8 cellular contexts compared by ENCODE assay signal in the genomic region with DNA sequence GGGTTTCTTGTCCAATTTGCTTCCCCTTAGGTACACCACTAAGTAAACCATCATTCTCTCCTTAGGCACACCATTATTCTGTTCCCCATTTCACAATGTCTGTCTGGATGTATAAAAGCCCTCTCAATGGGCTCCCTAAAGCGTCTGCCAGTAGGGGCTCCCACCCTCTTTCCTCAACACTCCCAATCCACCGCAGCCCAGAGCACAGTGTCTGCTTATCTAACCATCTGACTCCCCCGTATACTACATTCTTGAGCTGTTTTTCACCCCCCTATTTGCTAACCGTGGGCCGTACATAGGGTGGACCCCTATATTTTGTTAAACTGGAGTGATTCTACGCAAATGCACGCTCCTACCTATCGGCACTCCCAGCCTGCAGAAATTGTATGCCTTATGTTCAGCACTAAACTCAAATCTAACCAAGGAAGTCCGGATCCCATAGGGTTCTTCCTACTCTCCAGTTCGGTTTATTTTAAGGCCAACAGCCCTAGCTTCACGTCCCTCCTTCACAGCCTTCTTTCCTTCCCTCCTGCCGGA. TPM values are rescaled to one million over a fixed set of nuclear protein-coding genes. Genes with fewer than 3 reads are reported as not detected.
A peak's percentile ranks its signal among the peaks of the same experiment; 100 is the strongest.
DNase-seq lines count a peak whose midpoint lies in the region; ATAC-seq and TF ChIP-seq lines count a peak whose summit lies in the region.

No MANE protein-coding gene starts in this region.

- H3F3A ChIP-seq in SK-N-SH (replicated peaks; ENCODE audit: insufficient read depth) = peaks cover 14% of the 10 kb centered on the region

- H3K9me3 ChIP-seq in SK-N-SH = no peaks in the 10 kb centered on the region
- no peaks in the 10 kb centered on the region for H3K9me3 ChIP-seq in muscle layer of duodenum (ENCODE audit: control insufficient read depth in 1 of 2, low read length in 2 of 2)

- 2% methylated on average over 12 of the region's 12 CpGs for WGBS in SK-N-SH (ENCODE audit: low lambda C conversion rate)

- peak overlapping the region; percentile 46 for H3K9ac ChIP-seq in SK-N-SH

- peaks cover 22% of the 10 kb centered on the region for H4K20me1 ChIP-seq in SK-N-SH (ENCODE audit: insufficient read depth)

- peak; percentile 74 for DNase-seq in DMS79 treated with DMSO at 0.1 percent for 48 hours (lab: John Stamatoyannopoulos, UW)
- DNase-seq in SK-N-SH = peak; percentile 67
- peak; percentile 26 for DNase-seq in endothelial cell (ENCODE audit: low spot score)
- DNase-seq in kidney tubule cell (ENCODE audit: low spot score) = no peak

- H3K27ac Mint-ChIP-seq in IgD-negative memory B cell = peak overlapping the region; percentile 94 to 98 (median 96)
- H3K27ac Mint-ChIP-seq in endothelial cell (ENCODE audit: unreplicated experiment) = peak overlapping the region; percentile 97

- no peaks in the 10 kb centered on the region for H3K27me3 ChIP-seq in SK-N-SH (ENCODE audit: insufficient read depth)
- no peaks in the 10 kb centered on the region for H3K27me3 ChIP-seq in muscle layer of duodenum (ENCODE audit: low read depth, low read length)

- H3K4me3 ChIP-seq in SK-N-SH (ENCODE audit: low read depth in 2 of 2, low read length in 1 of 2) (peak overlapping the region; percentile 80 to 89), muscle layer of duodenum (ENCODE audit: low read depth in 1 of 2, low read length in 2 of 2) (peak overlapping the region; percentile 68 to 75)

- TF ChIP-seq CTCF in SK-N-SH (IDR thresholded peaks at IDR 0.05) = no peak; the same call in 1 of the 2 replicates
- TF ChIP-seq CTCF in endothelial cell (IDR thresholded peaks at IDR 0.05; ENCODE audit: unreplicated experiment) = no peak

- H3K27me3 Mint-ChIP-seq in IgD-negative memory B cell (no peaks in the 10 kb centered on the region), endothelial cell (ENCODE audit: unreplicated experiment) (peaks cover 8% of the 10 kb centered on the region)

- H3K4me1 ChIP-seq in SK-N-SH (ENCODE audit: control insufficient read depth in 1 of 2, insufficient read depth in 2 of 2, low read depth in 1 of 2, low read length in 1 of 2) (peaks cover 8% of the 10 kb centered on the region in 2 experiments), muscle layer of duodenum (ENCODE audit: control insufficient read depth in 1 of 2, insufficient read depth in 2 of 2, low read length in 2 of 2) (peaks cover 5 to 27% of the 10 kb centered on the region in 2 donors)

- H3K4me3 Mint-ChIP-seq in IgD-negative memory B cell (peak overlapping the region; percentile 94 to 97 (median 96)), endothelial cell (ENCODE audit: unreplicated experiment) (peak overlapping the region; percentile 99)

- no peaks in the 10 kb centered on the region for H3K9me2 ChIP-seq in SK-N-SH

- H3K36me3 ChIP-seq in SK-N-SH (replicated peaks in 1 of 2; ENCODE audit: control insufficient read depth in 1 of 2, insufficient read depth in 2 of 2, low read length in 1 of 2) = peaks cover 7% of the 10 kb centered on the region in 2 experiments
- H3K36me3 ChIP-seq in muscle layer of duodenum (ENCODE audit: control insufficient read depth in 1 of 2, insufficient read depth in 2 of 2, low read length in 2 of 2) = peaks cover 7 to 12% of the 10 kb centered on the region in 2 donors

- TF ChIP-seq RAD21 in SK-N-SH (IDR thresholded peaks at IDR 0.05; ENCODE audit: low read length) = no peak

- POLR2A ChIA-PET in SK-N-SH (lab: Yijun Ruan, JAX) = interaction anchor here (0.6 to 1.9 kb wide), 7 partner anchors 9 to 133 kb away, joined by 3 to 13 read pairs (median 5); no protein-coding TSS in a partner anchor

- no peak for TF ChIP-seq EP300 in SK-N-SH (IDR thresholded peaks at IDR 0.05; ENCODE audit: borderline replicate concordance in 1 of 2, low read depth in 1 of 2, low read length in 1 of 2)

- H2AFZ ChIP-seq in SK-N-SH (ENCODE audit: low read depth) = peak overlapping the region; percentile 96

- peaks cover 23 to 28% (median 26%) of the 10 kb centered on the region in 3 donors for H3K4me1 Mint-ChIP-seq in IgD-negative memory B cell
- peaks cover 22% of the 10 kb centered on the region for H3K4me1 Mint-ChIP-seq in endothelial cell (ENCODE audit: unreplicated experiment)

- peak overlapping the region; percentile 79 for H3K4me2 ChIP-seq in SK-N-SH

- no peaks in the 10 kb centered on the region for H3K9me3 Mint-ChIP-seq in IgD-negative memory B cell
- H3K9me3 Mint-ChIP-seq in endothelial cell (ENCODE audit: unreplicated experiment) = no peaks in the 10 kb centered on the region

- H3K27ac ChIP-seq in SK-N-SH (ENCODE audit: low read depth in 2 of 2, low read length in 1 of 2) = peak overlapping the region; percentile 35 to 78
- H3K27ac ChIP-seq in muscle layer of duodenum (ENCODE audit: low read length) = peak overlapping the region; percentile 89

- CTCF ChIA-PET in SK-N-SH (lab: Yijun Ruan, JAX) = interaction anchor here (0.7 to 5.5 kb wide), 27 partner anchors 8 to 250 kb away, joined by 3 to 56 read pairs (median 4); a partner anchor contains a TSS

- H3K79me2 ChIP-seq in SK-N-SH (ENCODE audit: insufficient read depth) = peaks cover 40% of the 10 kb centered on the region

- H3K36me3 Mint-ChIP-seq in IgD-negative memory B cell (peaks cover 2% of the 10 kb centered on the region), endothelial cell (ENCODE audit: low read depth, unreplicated experiment) (peaks cover 7% of the 10 kb centered on the region)

- ATAC-seq in GM19438 (IDR thresholded peaks at IDR 0.05; ENCODE audit: low read depth, unreplicated experiment) = peak; percentile 9
- no peak for ATAC-seq in HG02970 (IDR thresholded peaks at IDR 0.05; ENCODE audit: low FRiP score, unreplicated experiment)

TF ChIP-seq in SK-N-SH, 30 proteins besides CTCF, POLR2A, EP300 and RAD21:
- TF ChIP-seq GATA2 (CRISPR knock-in tag; IDR thresholded peaks at IDR 0.05) (peak; percentile 49; the same call in 1 of the 2 replicates), RXRA (IDR thresholded peaks at IDR 0.05; ENCODE audit: borderline replicate concordance, low read depth) (no peak), TAF1 (IDR thresholded peaks at IDR 0.05; ENCODE audit: borderline replicate concordance, low read depth, low read length) (no peak), POLR2AphosphoS5 (IDR thresholded peaks at IDR 0.05; ENCODE audit: low read depth, low read length) (no peak; the same call in 1 of the 2 replicates), MXI1 (IDR thresholded peaks at IDR 0.05; ENCODE audit: low read depth, low read length) (no peak)

RNA-seq across cellular contexts. Expression of a gene that starts 0.7 kb away (rescaled TPM):
- polyA plus RNA-seq in IgD-negative memory B cell (49.7 TPM), SK-N-SH (2012; rRNA removed) (87.6 and 104 TPM in 2 replicates)
- polyA plus RNA-seq in SK-N-SH (2012; cell fraction: cytosol; rRNA removed) = 57.9 and 80.3 TPM in 2 replicates
- 104 and 122 TPM in 2 replicates for polyA plus RNA-seq in SK-N-SH (2012; cell fraction: nucleus; rRNA removed)
- 132 TPM for total RNA-seq in endothelial cell (ENCODE audit: unreplicated experiment)

RNA-seq across cellular contexts. Expression of a gene that starts 17.1 kb away (rescaled TPM):
- polyA plus RNA-seq in IgD-negative memory B cell (0.19 TPM), SK-N-SH (2012; rRNA removed) (not detected in 2 replicates)
- polyA plus RNA-seq in SK-N-SH (2012; cell fraction: cytosol; rRNA removed) = 0.01 and 0.03 TPM in 2 replicates
- polyA plus RNA-seq in SK-N-SH (2012; cell fraction: nucleus; rRNA removed) = not detected in 2 replicates
- total RNA-seq in endothelial cell (ENCODE audit: unreplicated experiment) = not detected

RNA-seq across cellular contexts. Expression of a gene that starts 35.3 kb away (rescaled TPM):
- polyA plus RNA-seq in IgD-negative memory B cell = not detected
- polyA plus RNA-seq in SK-N-SH (2012; rRNA removed) = not detected in 2 replicates
- polyA plus RNA-seq in SK-N-SH (2012; cell fraction: cytosol; rRNA removed) = 0.03 TPM in 1 of 2 replicates, not detected in the other
- polyA plus RNA-seq in SK-N-SH (2012; cell fraction: nucleus; rRNA removed) = not detected in 2 replicates
- not detected for total RNA-seq in endothelial cell (ENCODE audit: unreplicated experiment)

RNA-seq across cellular contexts. Expression of a gene that starts 52.4 kb away (rescaled TPM):
- polyA plus RNA-seq in IgD-negative memory B cell (not detected), SK-N-SH (2012; rRNA removed) (not detected in 2 replicates)
- polyA plus RNA-seq in SK-N-SH (2012; cell fraction: cytosol; rRNA removed) = not detected in 2 replicates
- polyA plus RNA-seq in SK-N-SH (2012; cell fraction: nucleus; rRNA removed) = not detected in 2 replicates
- not detected for total RNA-seq in endothelial cell (ENCODE audit: unreplicated experiment)

RNA-seq across cellular contexts. Expression of a gene that starts 52.5 kb away (rescaled TPM):
- 182 TPM for polyA plus RNA-seq in IgD-negative memory B cell
- 27.8 and 38.5 TPM in 2 replicates for polyA plus RNA-seq in SK-N-SH (2012; rRNA removed)
- 28.1 and 30.4 TPM in 2 replicates for polyA plus RNA-seq in SK-N-SH (2012; cell fraction: cytosol; rRNA removed)
- polyA plus RNA-seq in SK-N-SH (2012; cell fraction: nucleus; rRNA removed) = 21.0 and 22.8 TPM in 2 replicates
- total RNA-seq in endothelial cell (ENCODE audit: unreplicated experiment) = 49.3 TPM
